Comparison of ENCODE assay signal across 11 cellular contexts in the genomic region with DNA sequence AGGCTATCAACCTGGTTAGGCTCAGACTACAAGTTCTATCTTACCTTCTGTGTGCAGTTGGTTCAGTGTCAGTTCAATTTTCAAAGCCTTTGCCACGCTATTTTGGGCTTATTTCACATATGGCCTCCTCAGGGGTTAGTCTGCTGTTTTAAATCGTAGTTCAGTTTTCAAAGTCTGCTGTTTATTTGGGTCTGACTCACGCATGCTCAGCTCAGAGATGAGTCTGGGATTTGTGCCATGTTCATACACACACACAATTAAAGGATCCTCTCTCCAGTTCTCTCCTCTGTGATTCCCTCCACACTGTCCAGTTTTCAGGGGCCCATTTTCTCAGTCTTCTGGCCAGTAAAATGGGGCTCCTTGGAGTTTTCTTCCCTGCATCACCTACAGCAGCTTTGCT. TPM values are rescaled to one million over a fixed set of nuclear protein-coding genes. Genes with fewer than 3 reads are reported as not detected.
A peak's percentile ranks its signal among the peaks of the same experiment; 100 is the strongest.
DNase-seq lines count a peak whose midpoint lies in the region; TF ChIP-seq lines count a peak whose summit lies in the region.
"Had no signal": no experiment of that assay in that cellular context is flagged by ENCODE, and none has a peak within 500 bp of the region (broad histone marks: within the 10 kb centered on the region; RNA-seq: fewer than 3 reads in every experiment).

No MANE protein-coding gene starts in this region.

- H3K27ac ChIP-seq in hepatocyte, result peak overlapping the region; percentile 38
- no peak overlapping the region for H3K27ac ChIP-seq in WERI-Rb-1

- H3K9me3 ChIP-seq in hepatocyte (ENCODE audit: low read depth), result no peaks in the 10 kb centered on the region
- no peaks in the 10 kb centered on the region for H3K9me3 ChIP-seq in WERI-Rb-1 (ENCODE audit: severe bottlenecking)

- no peak overlapping the region for H3K4me3 ChIP-seq in astrocyte of the spinal cord (ENCODE audit: low read depth, low read length)
- H3K4me3 ChIP-seq in hepatocyte, result no peak overlapping the region
- no peak overlapping the region for H3K4me3 ChIP-seq in WERI-Rb-1 (ENCODE audit: low read depth, low read length)
- H3K4me3 ChIP-seq: GM12878 had no signal

- no peaks in the 10 kb centered on the region for H3K79me2 ChIP-seq in hepatocyte

- H3K4me1 ChIP-seq in hepatocyte (ENCODE audit: insufficient read depth), result peaks cover 10% of the 10 kb centered on the region

- H3K9me2 ChIP-seq in hepatocyte (replicated peaks; ENCODE audit: insufficient read depth), result no peaks in the 10 kb centered on the region

- WGBS in hepatocyte (ENCODE audit: low lambda C conversion rate, missing lambda C conversion rate), result 37% methylated on average over 3 of the region's 3 CpGs

- DNase-seq in HPDE6-E6E7 (ENCODE audit: extremely low spot score), result peak; percentile 9
- peak; percentile 71 for DNase-seq in astrocyte of the spinal cord (ENCODE audit: low read depth, low spot score)
- DNase-seq in hepatocyte (ENCODE audit: low spot score), result peak; percentile 43
- peak; percentile 24 for DNase-seq in smooth muscle cell of the brain vasculature (ENCODE audit: low read depth, low spot score)
- DNase-seq in stimulated activated CD4-positive, alpha-beta T cell treated with anti-CD3 and anti-CD28 coated beads, Interleukin-2, amount 100 ng/mL, for 24 hours, result no peak
- DNase-seq in WERI-Rb-1, result no peak
- DNase-seq in islet precursor cell, result no peak
- no peak for DNase-seq in activated effector memory CD4-positive, alpha-beta T cell treated with anti-CD3 and anti-CD28 coated beads, Interleukin-2, amount 50 U/mL, for 16 hours
- DNase-seq: activated gamma-delta T cell, T-helper 2 cell had no signal

- no peak for TF ChIP-seq CTCF in astrocyte of the spinal cord (IDR thresholded peaks at IDR 0.05; ENCODE audit: low read depth, low read length)
- TF ChIP-seq CTCF in hepatocyte (IDR thresholded peaks at IDR 0.05; ENCODE audit: poor library complexity), result no peak
- no peak for TF ChIP-seq CTCF in WERI-Rb-1 (IDR thresholded peaks at IDR 0.05; ENCODE audit: low read depth, low read length)

- in situ Hi-C loops in astrocyte of the spinal cord (cut with HindIII; ENCODE audit: low sequenced_read_pairs), result no loop called here

- H2AFZ ChIP-seq in hepatocyte, result no peak overlapping the region

- H3K4me2 ChIP-seq in hepatocyte, result peak overlapping the region; percentile 32

- no peaks in the 10 kb centered on the region for H3K36me3 ChIP-seq in hepatocyte (replicated peaks; ENCODE audit: insufficient read depth, low read depth)
- H3K36me3 ChIP-seq in WERI-Rb-1, result no peaks in the 10 kb centered on the region

- H3K27me3 ChIP-seq in hepatocyte (no peaks in the 10 kb centered on the region), WERI-Rb-1 (ENCODE audit: insufficient read depth, low read depth, severe bottlenecking) (no peaks in the 10 kb centered on the region)

- no peaks in the 10 kb centered on the region for H4K20me1 ChIP-seq in hepatocyte (ENCODE audit: insufficient read depth, poor library complexity, severe bottlenecking)

RNA-seq across cellular contexts. Expression of a gene that starts 32.2 kb away (rescaled TPM):
- 71.7 and 74.0 TPM in 2 replicates for total RNA-seq in hepatocyte
- polyA plus RNA-seq in hepatocyte, result 28.4 and 31.5 TPM in 2 replicates

Comparison
In these comparisons a context has a peak if more than half of its experiments do, and no peak if none do; other contexts are left out.
1. DNase-seq: peak in HPDE6-E6E7 (single experiment), astrocyte of the spinal cord (single experiment), hepatocyte (single experiment) and smooth muscle cell of the brain vasculature (single experiment); none in stimulated activated CD4-positive, alpha-beta T cell treated with anti-CD3 and anti-CD28 coated beads, Interleukin-2, amount 100 ng/mL, for 24 hours (0 of 2), WERI-Rb-1 (single experiment), islet precursor cell (single experiment) and activated effector memory CD4-positive, alpha-beta T cell treated with anti-CD3 and anti-CD28 coated beads, Interleukin-2, amount 50 U/mL, for 16 hours (single experiment).